Comparison of ENCODE assay signal across 1 cellular context in genomic region chr7:10657201-10657600, GRCh38.
TF ChIP-seq lines count a peak whose summit lies in the region.

No MANE protein-coding gene starts in this region.

TF ChIP-seq in HepG2, 621 proteins besides CTCF, POLR2A, EP300 and RAD21 (continued from another document):
- TF ChIP-seq STAT6 (CRISPR knock-in tag; IDR thresholded peaks at IDR 0.05; ENCODE audit: borderline replicate concordance) (no peak), ZNF513 (CRISPR knock-in tag; conservative IDR thresholded peaks at IDR 0.05) (no peak), HNRNPK (IDR thresholded peaks at IDR 0.05; ENCODE audit: low read depth, low read length, poor library complexity, severe bottlenecking) (no peak)
